Comparison of ENCODE assay signal across 8 cellular contexts in the genomic region with DNA sequence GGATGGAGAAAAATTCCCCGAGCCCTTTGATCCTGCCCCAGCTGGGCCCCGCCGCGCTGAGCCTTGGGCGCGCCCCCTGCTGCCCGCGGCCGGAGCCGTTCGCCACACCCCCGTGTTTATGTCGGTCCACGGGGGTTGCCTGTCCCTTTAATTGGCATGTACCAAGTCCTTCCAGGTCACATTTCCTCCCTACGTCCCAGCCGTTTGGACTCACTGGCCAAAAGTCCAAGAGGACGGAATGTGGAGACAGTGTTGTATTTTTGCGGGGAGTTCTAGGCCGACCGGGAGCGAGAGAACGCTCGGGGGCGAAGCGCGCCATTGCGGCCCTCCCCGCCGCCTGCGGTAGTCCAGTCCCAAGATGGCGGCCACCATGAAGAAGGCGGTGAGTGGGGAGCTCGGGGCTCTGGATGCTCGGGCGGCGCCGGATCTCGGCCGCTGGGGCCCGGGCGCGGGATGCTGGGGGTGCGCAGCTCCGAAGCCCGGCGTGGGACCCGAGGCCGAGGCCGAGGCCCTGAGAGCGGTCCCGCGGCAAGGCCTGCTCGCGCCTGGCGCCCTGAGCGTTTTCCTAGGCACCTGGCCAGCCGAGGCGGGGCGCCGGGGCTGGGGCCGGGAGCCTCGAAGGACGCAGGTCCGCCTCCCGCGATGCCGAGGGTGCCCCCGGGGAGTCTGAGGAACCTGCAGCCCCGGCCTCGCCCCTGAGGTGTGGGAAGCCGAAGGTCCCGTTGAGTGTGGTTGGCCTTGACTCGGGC. TPM values are rescaled to one million over a fixed set of nuclear protein-coding genes. Genes with fewer than 3 reads are reported as not detected.
A peak's percentile ranks its signal among the peaks of the same experiment; 100 is the strongest.
DNase-seq lines count a peak whose midpoint lies in the region; ATAC-seq and TF ChIP-seq lines count a peak whose summit lies in the region.

A gene with protein sequence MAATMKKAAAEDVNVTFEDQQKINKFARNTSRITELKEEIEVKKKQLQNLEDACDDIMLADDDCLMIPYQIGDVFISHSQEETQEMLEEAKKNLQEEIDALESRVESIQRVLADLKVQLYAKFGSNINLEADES (plus strand): TSS at position 345 of the 749 bp plus-strand sequence. CDS start 14 bp downstream, at position 359.

- no peak for TF ChIP-seq POLR2A in Peyer's patch (IDR thresholded peaks at IDR 0.05)

- H3K36me3 ChIP-seq in Peyer's patch, result no peaks in the 10 kb centered on the region

- peaks cover 0 to 13% (median 0%) of the 10 kb centered on the region in 4 donors for H3K4me1 ChIP-seq in Peyer's patch

- no peaks in the 10 kb centered on the region for H3K9me3 ChIP-seq in Peyer's patch

- peak within 1 kb of the TSS; percentile 82 to 99 (median 96) for H3K4me3 ChIP-seq in Peyer's patch

- H3K4me3 Mint-ChIP-seq in naive thymus-derived CD8-positive, alpha-beta T cell, result peak within 1 kb of the TSS; percentile 76 to 99 (median 98)

- DNase-seq in Daoy (ENCODE audit: low read depth) (peak; percentile 86), KBM-7 (peak; percentile 90), Peyer's patch (peak; percentile 73 to 91 (median 91)), activated T-helper 1 cell treated with Interleukin-2 at 50 U/mL for 16 hours (ENCODE audit: low read depth) (peak; percentile 63), fibroblast of gingiva (ENCODE audit: low read depth) (peak; percentile 81)
- DNase-seq in naive thymus-derived CD8-positive, alpha-beta T cell, result peak; percentile 61 to 95 (median 79)
- peak; percentile 52 to 92 (median 73) for DNase-seq in stimulated activated naive CD4-positive, alpha-beta T cell (lab: John Stamatoyannopoulos, UW)

- ATAC-seq in GM21723 (IDR thresholded peaks at IDR 0.05; ENCODE audit: unreplicated experiment), result peak; percentile 94
- peak; percentile 91 to 93 for ATAC-seq in naive thymus-derived CD8-positive, alpha-beta T cell

- peak within 1 kb of the TSS; percentile 87 to 97 (median 91) for H3K27ac ChIP-seq in Peyer's patch

- in situ Hi-C loops in KBM-7 (cut with MboI; ENCODE audit: low pct_unique_long_range_greater_than_20kb, low sequenced_read_pairs), result loop anchor here (10.0 to 25.0 kb wide), 2 partner anchors 103 to 429 kb away; no protein-coding TSS in a partner anchor

- peaks cover 0 to under 1% (median 0%) of the 10 kb centered on the region in 5 donors for H3K27me3 Mint-ChIP-seq in naive thymus-derived CD8-positive, alpha-beta T cell

- POLR2A ChIA-PET in naive thymus-derived CD8-positive, alpha-beta T cell (lab: Charles Lee), result interaction anchor here (0.5 to 1.8 kb wide), 7 partner anchors 9 to 1207 kb away, joined by 3 to 7 read pairs (median 3); no protein-coding TSS in a partner anchor

- peak within 1 kb of the TSS; percentile 99 to 100 (median 100) for H3K27ac Mint-ChIP-seq in naive thymus-derived CD8-positive, alpha-beta T cell

- TF ChIP-seq CTCF in Peyer's patch (IDR thresholded peaks at IDR 0.05), result peak in 5 of 6 experiments; percentile 68 to 88 (median 75)

- H3K4me1 Mint-ChIP-seq in naive thymus-derived CD8-positive, alpha-beta T cell, result peaks cover 18 to 40% (median 32%) of the 10 kb centered on the region in 4 donors

- H3K27me3 ChIP-seq in Peyer's patch, result no peaks in the 10 kb centered on the region

- H3K9me3 Mint-ChIP-seq in naive thymus-derived CD8-positive, alpha-beta T cell, result no peaks in the 10 kb centered on the region

- peaks cover 0 to 9% (median 0%) of the 10 kb centered on the region in 3 donors for H3K36me3 Mint-ChIP-seq in naive thymus-derived CD8-positive, alpha-beta T cell

RNA-seq across cellular contexts. Expression of the gene that starts here (rescaled TPM):
- 481 and 548 TPM in 2 replicates for total RNA-seq in Daoy (2014; rRNA removed; shearing (Covaris generic))
- 10 to 100 TPM; 11.0 to 33.0 (median 28.0) TPM for total RNA-seq in Peyer's patch
- total RNA-seq in naive thymus-derived CD8-positive, alpha-beta T cell, result 10 to 100 TPM; 20.0 to 23.8 TPM
- 10 to 100 TPM; 32.0 to 68.7 (median 57.8) TPM for polyA plus RNA-seq in naive thymus-derived CD8-positive, alpha-beta T cell

Comparison
In these comparisons a context has a peak if more than half of its experiments do, and no peak if none do; other contexts are left out.
1. Peak in every context shown above with its lines: DNase-seq, ATAC-seq, H3K4me3 ChIP-seq and H3K27ac ChIP-seq.
2. RNA of the gene that starts here (total RNA-seq): 481 to 548 TPM in Daoy; 11.0 to 33.0 TPM in Peyer's patch and 20.0 to 23.8 TPM in naive thymus-derived CD8-positive, alpha-beta T cell; every median in the first group is over 10 times any median in the second.